ENCODE assay signal across 9 cellular contexts in the genomic region with DNA sequence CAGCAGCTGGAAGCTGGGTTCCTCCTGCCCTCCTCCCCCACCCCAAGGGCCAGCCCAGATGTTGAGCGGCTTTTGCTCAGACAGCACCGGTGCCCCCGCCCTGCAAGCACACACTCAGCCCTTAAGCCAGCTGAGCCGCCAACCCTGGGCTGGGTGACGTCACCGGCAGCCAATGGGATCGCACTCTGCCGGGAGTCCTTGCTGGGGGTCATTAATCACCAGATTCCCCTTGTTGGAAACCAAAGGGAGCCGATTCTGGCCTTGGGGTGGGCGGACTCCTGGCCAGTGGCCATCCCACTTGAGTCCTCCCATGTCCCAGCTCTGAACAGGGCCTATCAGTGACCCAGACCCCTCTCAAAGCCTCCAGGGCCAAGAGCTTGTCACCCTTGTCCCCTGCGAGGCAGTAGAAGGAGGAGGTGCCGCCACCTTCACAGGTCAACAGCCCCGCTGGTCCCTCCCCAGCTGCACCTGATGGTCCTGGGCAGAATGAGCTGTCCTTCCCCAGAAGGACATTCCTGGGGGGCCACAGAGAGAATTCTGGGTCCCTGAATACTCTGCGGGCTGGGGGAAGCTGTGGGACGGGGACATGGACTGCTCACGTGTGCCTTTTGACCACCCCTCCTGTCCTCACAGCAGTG. TPM values are rescaled to one million over a fixed set of nuclear protein-coding genes. Genes with fewer than 3 reads are reported as not detected.
DNase-seq lines count a peak whose midpoint lies in the region; ATAC-seq and TF ChIP-seq lines count a peak whose summit lies in the region.
"Had no signal": no experiment of that assay in that cellular context is flagged by ENCODE, and none has a peak within 500 bp of the region (broad histone marks: within the 10 kb centered on the region; RNA-seq: fewer than 3 reads in every experiment).

No MANE protein-coding gene starts in this region.

- no peak overlapping the region for H2AK5ac ChIP-seq in trophoblast cell (ENCODE audit: low read length)

- H3K36me3 ChIP-seq in cardiac muscle cell, result no peaks in the 10 kb centered on the region
- H3K36me3 ChIP-seq in trophoblast cell (ENCODE audit: control insufficient read depth in 1 of 2, insufficient read depth in 2 of 2, low read length in 2 of 2), result peaks cover 48 to 57% of the 10 kb centered on the region in 2 experiments

- H3K4me1 ChIP-seq in cardiac muscle cell (ENCODE audit: low read depth) (no peaks in the 10 kb centered on the region), trophoblast cell (ENCODE audit: control insufficient read depth in 1 of 2, insufficient read depth in 2 of 2, low read length in 2 of 2) (peaks cover 5 to 8% of the 10 kb centered on the region in 2 experiments)

- no peak overlapping the region for H4K8ac ChIP-seq in trophoblast cell (ENCODE audit: low read depth, low read length)

- H3K4ac ChIP-seq in trophoblast cell (ENCODE audit: low read depth, low read length), result no peak overlapping the region

- no peak for ATAC-seq in T-helper 17 cell
- no peak for ATAC-seq in stimulated activated naive CD8-positive, alpha-beta T cell treated with anti-CD3 and anti-CD28 coated beads, Interleukin-15, Interleukin-2, amounts not matched to agents 100 U/mL and 50 U/mL, for 24 hours
- ATAC-seq in GM19395 (IDR thresholded peaks at IDR 0.05; ENCODE audit: unreplicated experiment), result no peak

- H3K9me3 ChIP-seq in T-helper 17 cell (ENCODE audit: control insufficient read depth, low read length, poor library complexity, severe bottlenecking) (no peaks in the 10 kb centered on the region), cardiac muscle cell (ENCODE audit: low read depth) (no peaks in the 10 kb centered on the region), trophoblast cell (ENCODE audit: insufficient read depth, low read depth, low read length) (peaks cover 3% of the 10 kb centered on the region)

- no peaks in the 10 kb centered on the region for H3K79me1 ChIP-seq in trophoblast cell (ENCODE audit: low read length)

- H3K27ac Mint-ChIP-seq in T-helper 17 cell, result peak overlapping the region; percentile 9

- H2BK120ac ChIP-seq in trophoblast cell (ENCODE audit: insufficient read depth, low read length, poor library complexity), result no peak overlapping the region

- DNase-seq in DMS53 (lab: John Stamatoyannopoulos, UW) (peak; percentile 61), DMS53 treated with DMSO at 0.1 percent for 48 hours (lab: John Stamatoyannopoulos, UW; ENCODE audit: unreplicated experiment) (no peak), T-helper 17 cell (no peak), cardiac muscle cell (ENCODE audit: low read depth in 1 of 2, low spot score in 1 of 2) (peak; percentile 50 to 79), skeletal muscle cell (ENCODE audit: low read depth) (peak; percentile 68), trophoblast cell (no peak)
- DNase-seq in stimulated activated naive CD8-positive, alpha-beta T cell treated with anti-CD3 and anti-CD28 coated beads, Interleukin-15, Interleukin-2, amounts not matched to agents 100 U/mL and 50 U/mL, for 24 hours, result no peak

- H3K27me3 Mint-ChIP-seq in T-helper 17 cell, result no peaks in the 10 kb centered on the region

- no peak overlapping the region for H3K27ac ChIP-seq in cardiac muscle cell
- H3K27ac ChIP-seq in trophoblast cell (ENCODE audit: low read depth, low read length), result no peak overlapping the region

- peaks cover 67% of the 10 kb centered on the region for H3K27me3 ChIP-seq in cardiac muscle cell
- H3K27me3 ChIP-seq in trophoblast cell (ENCODE audit: insufficient read depth, low read length), result no peaks in the 10 kb centered on the region

- H3K4me3 Mint-ChIP-seq in T-helper 17 cell, result no peak overlapping the region

- H3K79me2 ChIP-seq in trophoblast cell (ENCODE audit: control insufficient read depth, insufficient read depth, low read length, poor library complexity), result no peaks in the 10 kb centered on the region

- H3K4me2 ChIP-seq in trophoblast cell (ENCODE audit: low read length), result no peak overlapping the region

- H3K18ac ChIP-seq in trophoblast cell (ENCODE audit: low read length), result no peak overlapping the region

- H4K91ac ChIP-seq in trophoblast cell (ENCODE audit: low read depth, low read length), result no peak overlapping the region

- no peak overlapping the region for H2BK5ac ChIP-seq in trophoblast cell (ENCODE audit: low read depth, low read length, poor library complexity)

- peaks cover 12% of the 10 kb centered on the region for H3K4me1 Mint-ChIP-seq in T-helper 17 cell

- no peak overlapping the region for H3K14ac ChIP-seq in trophoblast cell (ENCODE audit: low read length)

- no peak for TF ChIP-seq CTCF in cardiac muscle cell (IDR thresholded peaks at IDR 0.05; ENCODE audit: low read depth, low read length)

- no peak overlapping the region for H2AFZ ChIP-seq in trophoblast cell (ENCODE audit: insufficient read depth, low read length, poor library complexity)

- H3K36me3 Mint-ChIP-seq in T-helper 17 cell (ENCODE audit: low read depth), result peaks cover 2% of the 10 kb centered on the region

- no CpG with 5 or more reads among the region's 16 CpGs for WGBS in trophoblast cell (ENCODE audit: extremely low coverage, insufficient coverage, insufficient read length)

- H3K4me3 ChIP-seq in cardiac muscle cell (no peak overlapping the region), skeletal muscle cell (ENCODE audit: low read depth, low read length) (no peak overlapping the region), trophoblast cell (ENCODE audit: low read depth, low read length) (no peak overlapping the region)

- H4K12ac ChIP-seq in trophoblast cell (ENCODE audit: low read depth, low read length), result no peak overlapping the region

- H3K23ac ChIP-seq in trophoblast cell (ENCODE audit: low read length), result no peak overlapping the region

- no peak overlapping the region for H3K9ac ChIP-seq in trophoblast cell (ENCODE audit: low read length)

- no peak overlapping the region for H2BK12ac ChIP-seq in trophoblast cell (ENCODE audit: low read length)

RNA-seq across cellular contexts. Expression of gene DUSP8, which starts 7.4 kb away (rescaled TPM):
- 10 to 100 TPM; 79.5 to 90.1 TPM for total RNA-seq in T-helper 17 cell
- total RNA-seq in cardiac muscle cell, result 0.51 and 0.60 TPM in 2 replicates
- polyA plus RNA-seq in cardiac muscle cell, result 0.55 and 0.59 TPM in 2 replicates
- polyA plus RNA-seq in trophoblast cell (2013), result 29.7 and 31.2 TPM in 2 replicates

RNA-seq across cellular contexts. Expression of gene KRTAP5-1, which starts 20.4 kb away (rescaled TPM):
- total RNA-seq in T-helper 17 cell, result not detected
- total RNA-seq in cardiac muscle cell, result not detected in 2 replicates
- not detected in 2 replicates for polyA plus RNA-seq in cardiac muscle cell
- polyA plus RNA-seq in trophoblast cell (2013), result not detected in 2 replicates
- polyA plus RNA-seq: thymus had no signal

RNA-seq across cellular contexts. Expression of gene KRTAP5-2, which starts 33.4 kb away (rescaled TPM):
- total RNA-seq in T-helper 17 cell, result not detected
- total RNA-seq in cardiac muscle cell, result not detected in 2 replicates
- polyA plus RNA-seq in cardiac muscle cell, result not detected in 2 replicates
- not detected in 2 replicates for polyA plus RNA-seq in trophoblast cell (2013)

RNA-seq across cellular contexts. Expression of gene KRTAP5-3, which starts 43.6 kb away (rescaled TPM):
- total RNA-seq in T-helper 17 cell, result not detected
- not detected in 2 replicates for total RNA-seq in cardiac muscle cell
- not detected in 2 replicates for polyA plus RNA-seq in cardiac muscle cell
- not detected in 2 replicates for polyA plus RNA-seq in trophoblast cell (2013)

RNA-seq across cellular contexts. Expression of gene KRTAP5-4, which starts 57.3 kb away (rescaled TPM):
- not detected for total RNA-seq in T-helper 17 cell
- total RNA-seq in cardiac muscle cell, result not detected in 2 replicates
- polyA plus RNA-seq in cardiac muscle cell, result not detected in 2 replicates
- polyA plus RNA-seq in trophoblast cell (2013), result not detected in 2 replicates
- polyA plus RNA-seq: thymus had no signal

Comparison
In these comparisons a context has a peak if more than half of its experiments do, and no peak if none do; other contexts are left out.
1. DNase-seq: peak in DMS53 (single experiment), cardiac muscle cell (2 of 2) and skeletal muscle cell (single experiment); none in DMS53 treated with DMSO at 0.1 percent for 48 hours (single experiment), T-helper 17 cell (0 of 3), stimulated activated naive CD8-positive, alpha-beta T cell treated with anti-CD3 and anti-CD28 coated beads, Interleukin-15, Interleukin-2, amounts not matched to agents 100 U/mL and 50 U/mL, for 24 hours (single experiment) and trophoblast cell (0 of 2).
2. RNA of gene DUSP8, which starts 7.4 kb away (total RNA-seq): 79.5 to 90.1 TPM in T-helper 17 cell; 0.51 to 0.60 TPM in cardiac muscle cell; every median in the first group is over 10 times any median in the second.